Comparison of ENCODE assay signal across 8 cellular contexts in genomic region chr22:32265882-32266767, GRCh38. TPM values are rescaled to one million over a fixed set of nuclear protein-coding genes. Genes with fewer than 3 reads are reported as not detected.
DNase-seq lines count a peak whose midpoint lies in the region; ATAC-seq and TF ChIP-seq lines count a peak whose summit lies in the region.

No MANE protein-coding gene starts in this region.

- POLR2A ChIA-PET in T-cell (lab: Charles Lee) = no interaction called here

- CTCF ChIA-PET in T-cell (lab: Charles Lee) = interaction anchor here (0.5 to 1.8 kb wide), 11 partner anchors 8 to 885 kb away, joined by 3 to 9 read pairs (median 4); no protein-coding TSS in a partner anchor

- no peaks in the 10 kb centered on the region for H3K9me3 ChIP-seq in adrenal gland (replicated peaks in 1 of 3)

- H3K27ac Mint-ChIP-seq in T-cell = no peak overlapping the region

- H3K27me3 ChIP-seq in adrenal gland = peaks cover 6% of the 10 kb centered on the region

- H3K9me3 Mint-ChIP-seq in T-cell = no peaks in the 10 kb centered on the region

- H3K27me3 Mint-ChIP-seq in T-cell = peaks cover 3 to 7% of the 10 kb centered on the region in 2 donors

- peaks cover 8 to 9% (median 8%) of the 10 kb centered on the region in 3 donors for H3K4me1 Mint-ChIP-seq in T-cell

- H3K36me3 Mint-ChIP-seq in T-cell = no peaks in the 10 kb centered on the region

- H3K27ac ChIP-seq in adrenal gland = no peak overlapping the region

- no peak overlapping the region for H3K4me3 Mint-ChIP-seq in T-cell

- 28 to 30% (median 30%) methylated on average over 10 of the region's 10 CpGs for WGBS in adrenal gland, 4 donors

- DNase-seq in GM04503 (ENCODE audit: low read depth) (peak; percentile 11), NCI-H1092 (lab: John Stamatoyannopoulos, UW) (peak; percentile 75), T-cell (peak; percentile 20 to 72 (median 54)), adrenal gland (peak; percentile 60 to 82 (median 74)), hepatic stellate cell (ENCODE audit: low spot score) (peak; percentile 73), skeletal muscle cell (ENCODE audit: low read depth) (peak; percentile 31)

- peak; percentile 58 to 82 (median 72) for TF ChIP-seq CTCF in adrenal gland (IDR thresholded peaks at IDR 0.05)

- peaks cover 0 to 4% of the 10 kb centered on the region in 2 donors for H3K4me1 ChIP-seq in adrenal gland (replicated peaks in 1 of 2)

- intact Hi-C loops in adrenal gland (cut with DNase I) = loop anchor here (5.0 to 10.0 kb wide), 2 partner anchors 289 to 291 kb away; no protein-coding TSS in a partner anchor

- H3K4me3 ChIP-seq in adrenal gland = no peak overlapping the region
- no peak overlapping the region for H3K4me3 ChIP-seq in skeletal muscle cell (ENCODE audit: low read depth, low read length)

- no peaks in the 10 kb centered on the region for H3K36me3 ChIP-seq in adrenal gland (replicated peaks in 1 of 2)

- ATAC-seq in T-cell (replicated peaks in 1 of 4) (peak; percentile 61 to 73 (median 70)), HG03571 (IDR thresholded peaks at IDR 0.05; ENCODE audit: unreplicated experiment) (no peak), HG03159 (IDR thresholded peaks at IDR 0.05; ENCODE audit: unreplicated experiment) (no peak)

- TF ChIP-seq POLR2A in adrenal gland (IDR thresholded peaks at IDR 0.05) = no peak

RNA-seq across cellular contexts. Expression of gene SLC5A4, which starts 11.0 kb away (rescaled TPM):
- total RNA-seq in T-cell = not detected
- under 1 TPM in 7 of 8 donors, not detected in 1; 0.14 to 0.70 (median 0.48) TPM for total RNA-seq in adrenal gland
- polyA plus RNA-seq in adrenal gland = under 1 TPM; 0.07 to 0.27 (median 0.24) TPM

Comparison
In these comparisons a context has a peak if more than half of its experiments do, and no peak if none do; other contexts are left out.
1. DNase-seq: peak in every context shown above with its lines; median percentile 75 in NCI-H1092; 74 in adrenal gland; 73 in hepatic stellate cell; 54 in T-cell; 31 in skeletal muscle cell; 11 in GM04503.
2. ATAC-seq: peak in T-cell (4 of 4); none in HG03571 (single experiment) and HG03159 (single experiment).